ENCODE assay signal across 22 cellular contexts in genomic region chr18:448116-448515, GRCh38. TPM values are rescaled to one million over a fixed set of nuclear protein-coding genes. Genes with fewer than 3 reads are reported as not detected.
"Had no signal": no experiment of that assay in that cellular context is flagged by ENCODE, and none has a peak within 500 bp of the region (broad histone marks: within the 10 kb centered on the region; RNA-seq: fewer than 3 reads in every experiment).

No MANE protein-coding gene starts in this region.

- H3K27ac ChIP-seq: breast epithelium, epithelial cell of prostate, neural progenitor cell, thyroid gland had no signal

- ATAC-seq: activated T-cell treated with anti-CD3 and anti-CD28 coated beads, Interleukin-2, amount 50 U/mL, for 72 hours had no signal

- H3K4me3 ChIP-seq: breast epithelium, coronary artery, neural progenitor cell, thyroid gland had no signal

- H3K27me3 Mint-ChIP-seq: activated naive CD8-positive, alpha-beta T cell treated with anti-CD3 and anti-CD28 coated beads, Interleukin-2, amount 10 ng/mL, durations not matched to agents 7 days and 5 days; memory B cell had no signal

- H3K27me3 ChIP-seq: breast epithelium, neural progenitor cell, thyroid gland had no signal

- H3K4me3 Mint-ChIP-seq: activated CD4-positive, alpha-beta memory T cell treated with anti-CD3 and anti-CD28 coated beads, Interleukin-2, amount 10 ng/mL, durations not matched to agents 7 days and 5 days; activated naive CD4-positive, alpha-beta T cell treated with anti-CD3 and anti-CD28 coated beads for 36 hours; activated naive CD8-positive, alpha-beta T cell treated with anti-CD3 and anti-CD28 coated beads, Interleukin-2, amount 10 ng/mL, durations not matched to agents 7 days and 5 days; activated T-cell treated with anti-CD3 and anti-CD28 coated beads, Interleukin-2, amount 50 U/mL, for 72 hours; memory B cell; neural progenitor cell; stimulated activated naive CD8-positive, alpha-beta T cell treated with anti-CD3 and anti-CD28 coated beads, Interleukin-15, Interleukin-2, amounts not matched to agents 100 ng/mL and 50 ng/mL, for 24 hours; T-helper 1 cell treated with Interleukin-12 subunit alpha and Interleukin-12 subunit beta and Interleukin-4 antibody, amounts not matched to agents 30 μg/mL and 1 μg/mL, for 36 hours had no signal

- H3K4me1 Mint-ChIP-seq: activated CD4-positive, alpha-beta memory T cell treated with anti-CD3 and anti-CD28 coated beads, Interleukin-2, amount 10 ng/mL, durations not matched to agents 7 days and 5 days; activated naive CD8-positive, alpha-beta T cell treated with anti-CD3 and anti-CD28 coated beads, Interleukin-2, amount 10 ng/mL, durations not matched to agents 7 days and 5 days; memory B cell had no signal

- H3K9me3 ChIP-seq: thyroid gland had no signal

- H3K4me1 ChIP-seq: breast epithelium, neural progenitor cell, thyroid gland had no signal

- H3K27ac Mint-ChIP-seq: activated CD4-positive, alpha-beta memory T cell treated with anti-CD3 and anti-CD28 coated beads, Interleukin-2, amount 10 ng/mL, durations not matched to agents 7 days and 5 days; activated naive CD4-positive, alpha-beta T cell treated with anti-CD3 and anti-CD28 coated beads for 36 hours; activated naive CD8-positive, alpha-beta T cell treated with anti-CD3 and anti-CD28 coated beads, Interleukin-2, amount 10 ng/mL, durations not matched to agents 7 days and 5 days; activated T-cell treated with anti-CD3 and anti-CD28 coated beads, Interleukin-2, amount 50 U/mL, for 72 hours; memory B cell; neural progenitor cell; stimulated activated naive CD8-positive, alpha-beta T cell treated with anti-CD3 and anti-CD28 coated beads, Interleukin-15, Interleukin-2, amounts not matched to agents 100 ng/mL and 50 ng/mL, for 24 hours; T-helper 1 cell treated with Interleukin-12 subunit alpha and Interleukin-12 subunit beta and Interleukin-4 antibody, amounts not matched to agents 30 μg/mL and 1 μg/mL, for 36 hours had no signal

- DNase-seq: activated CD4-positive, alpha-beta memory T cell treated with anti-CD3 and anti-CD28 coated beads, Interleukin-2, amount 10 ng/mL, durations not matched to agents 7 days and 5 days; activated CD4-positive, alpha-beta T cell treated with anti-CD3 and anti-CD28 coated beads for 48 hours; activated CD4-positive, CD25-positive, alpha-beta regulatory T cell; activated effector memory CD4-positive, alpha-beta T cell treated with Interleukin-2 at 50 U/mL for 16 hours; activated naive CD4-positive, alpha-beta T cell treated with anti-CD3 and anti-CD28 coated beads for 36 hours; activated naive CD8-positive, alpha-beta T cell treated with anti-CD3 and anti-CD28 coated beads, Interleukin-2, amount 10 ng/mL, durations not matched to agents 7 days and 5 days; activated T-cell treated with anti-CD3 and anti-CD28 coated beads, Interleukin-2, amount 50 U/mL, for 72 hours; amniotic stem cell; foreskin melanocyte; glutamatergic neuron; hypothalamus; stimulated activated CD4-positive, alpha-beta T cell treated with anti-CD3 and anti-CD28 coated beads, Interleukin-1b, Interleukin-23, amount 100 ng/mL, for 48 hours; substantia nigra; T1000; thyroid gland had no signal

- H3K36me3 ChIP-seq: breast epithelium, neural progenitor cell, thyroid gland had no signal

- H3K36me3 Mint-ChIP-seq: activated naive CD8-positive, alpha-beta T cell treated with anti-CD3 and anti-CD28 coated beads, Interleukin-2, amount 10 ng/mL, durations not matched to agents 7 days and 5 days; memory B cell had no signal

RNA-seq across cellular contexts. Expression of gene COLEC12, which starts 52.4 kb away (rescaled TPM):
- total RNA-seq: activated CD4-positive, alpha-beta memory T cell treated with anti-CD3 and anti-CD28 coated beads, Interleukin-2, amount 10 ng/mL, durations not matched to agents 7 days and 5 days; activated naive CD4-positive, alpha-beta T cell treated with anti-CD3 and anti-CD28 coated beads for 36 hours had no signal
